Comparison of ENCODE assay signal across 10 cellular contexts in genomic region chr6:36963451-36964290, GRCh38.
A peak's percentile ranks its signal among the peaks of the same experiment; 100 is the strongest.
DNase-seq lines count a peak whose midpoint lies in the region; ATAC-seq, FAIRE-seq and TF ChIP-seq lines count a peak whose summit lies in the region.
"Had no signal": no experiment of that assay in that cellular context is flagged by ENCODE, and none has a peak within 500 bp of the region (broad histone marks: within the 10 kb centered on the region; RNA-seq: fewer than 3 reads in every experiment).

No MANE protein-coding gene starts in this region.

- peak overlapping the region; percentile 92 for H3K27ac Mint-ChIP-seq in stimulated activated naive B cell treated with anti-CD40 and anti-IgM and Interleukin-4, amounts not matched to agents 10 μg/mL and 1 μg/mL and 100 μg/mL, for 72 hours

- no peak overlapping the region for H3K4me3 Mint-ChIP-seq in stimulated activated naive B cell treated with anti-CD40 and anti-IgM and Interleukin-4, amounts not matched to agents 10 μg/mL and 1 μg/mL and 100 μg/mL, for 72 hours

- peaks cover 0 to 7% of the 10 kb centered on the region in 2 donors for H3K27me3 Mint-ChIP-seq in stimulated activated naive B cell treated with anti-CD40 and anti-IgM and Interleukin-4, amounts not matched to agents 10 μg/mL and 1 μg/mL and 100 μg/mL, for 72 hours

- H3K4me3 ChIP-seq in effector memory CD4-positive, alpha-beta T cell (ENCODE audit: insufficient read depth, low read depth, low read length, poor library complexity, severe bottlenecking) = no peak overlapping the region
- H3K4me3 ChIP-seq: PC-9 had no signal

- no peaks in the 10 kb centered on the region for H3K9me3 Mint-ChIP-seq in stimulated activated naive B cell treated with anti-CD40 and anti-IgM and Interleukin-4, amounts not matched to agents 10 μg/mL and 1 μg/mL and 100 μg/mL, for 72 hours

- H3K4me1 Mint-ChIP-seq in stimulated activated naive B cell treated with anti-CD40 and anti-IgM and Interleukin-4, amounts not matched to agents 10 μg/mL and 1 μg/mL and 100 μg/mL, for 72 hours = peaks cover 32 to 34% of the 10 kb centered on the region in 2 donors

- H3K9me3 ChIP-seq in effector memory CD4-positive, alpha-beta T cell (ENCODE audit: control insufficient read depth, low read length) = no peaks in the 10 kb centered on the region

- no peaks in the 10 kb centered on the region for H3K27me3 ChIP-seq in effector memory CD4-positive, alpha-beta T cell (replicated peaks; ENCODE audit: control insufficient read depth, insufficient read depth, low read length, poor library complexity, severe bottlenecking)

- peaks cover 5 to 27% of the 10 kb centered on the region in 2 donors for H3K36me3 Mint-ChIP-seq in stimulated activated naive B cell treated with anti-CD40 and anti-IgM and Interleukin-4, amounts not matched to agents 10 μg/mL and 1 μg/mL and 100 μg/mL, for 72 hours

- FAIRE-seq in D721Med (lab: Jason Lieb, UNC) = no peak

- peak; percentile 64 for ATAC-seq in stimulated activated naive B cell treated with anti-CD40 and anti-IgM and Interleukin-4, amounts not matched to agents 10 μg/mL and 1 μg/mL and 100 μg/mL, for 72 hours (replicated peaks)
- ATAC-seq in HG02885 (IDR thresholded peaks at IDR 0.05; ENCODE audit: poor library complexity, unreplicated experiment) = no peak

- peak overlapping the region; percentile 62 for H3K27ac ChIP-seq in effector memory CD4-positive, alpha-beta T cell (ENCODE audit: insufficient read depth, low read length, poor library complexity, severe bottlenecking)
- H3K27ac ChIP-seq: PC-9 had no signal

- no peak for TF ChIP-seq CTCF in D721Med (IDR thresholded peaks at IDR 0.05; ENCODE audit: insufficient read depth, missing control alignments)

- peaks cover 37% of the 10 kb centered on the region for H3K4me1 ChIP-seq in effector memory CD4-positive, alpha-beta T cell (ENCODE audit: control insufficient read depth, insufficient read depth, low read length, poor library complexity, severe bottlenecking)

- H3K36me3 ChIP-seq in effector memory CD4-positive, alpha-beta T cell (ENCODE audit: control insufficient read depth, insufficient read depth, low read length) = peaks cover 13% of the 10 kb centered on the region

- peak; percentile 16 for DNase-seq in SIG-M5 treated with dmso at 0.1 percent for 504 hours (lab: John Stamatoyannopoulos, UW; ENCODE audit: unreplicated experiment)
- no peak for DNase-seq in SIG-M5 (lab: John Stamatoyannopoulos, UW)
- peak; percentile 29 for DNase-seq in NOMO-1 treated with dmso at 0.1 percent for 144 hours (lab: John Stamatoyannopoulos, UW; ENCODE audit: unreplicated experiment)
- peak in 1 of 3 donors; percentile 14 for DNase-seq in effector memory CD4-positive, alpha-beta T cell
- no peak for DNase-seq in stimulated activated naive B cell treated with anti-CD40 and anti-IgM and Interleukin-4, amounts not matched to agents 10 μg/mL and 1 μg/mL and 100 μg/mL, for 72 hours
- no peak for DNase-seq in HuH-7 (ENCODE audit: low spot score)
- DNase-seq in D721Med (ENCODE audit: insufficient read length, low spot score) = no peak
- DNase-seq: mammary epithelial cell had no signal

Comparison
In these comparisons a context has a peak if more than half of its experiments do, and no peak if none do; other contexts are left out.
1. DNase-seq: peak in SIG-M5 treated with dmso at 0.1 percent for 504 hours (single experiment) and NOMO-1 treated with dmso at 0.1 percent for 144 hours (single experiment); none in SIG-M5 (single experiment), stimulated activated naive B cell treated with anti-CD40 and anti-IgM and Interleukin-4, amounts not matched to agents 10 μg/mL and 1 μg/mL and 100 μg/mL, for 72 hours (single experiment), HuH-7 (single experiment) and D721Med (single experiment).